ENCODE assay signal across 39 cellular contexts in the genomic region with DNA sequence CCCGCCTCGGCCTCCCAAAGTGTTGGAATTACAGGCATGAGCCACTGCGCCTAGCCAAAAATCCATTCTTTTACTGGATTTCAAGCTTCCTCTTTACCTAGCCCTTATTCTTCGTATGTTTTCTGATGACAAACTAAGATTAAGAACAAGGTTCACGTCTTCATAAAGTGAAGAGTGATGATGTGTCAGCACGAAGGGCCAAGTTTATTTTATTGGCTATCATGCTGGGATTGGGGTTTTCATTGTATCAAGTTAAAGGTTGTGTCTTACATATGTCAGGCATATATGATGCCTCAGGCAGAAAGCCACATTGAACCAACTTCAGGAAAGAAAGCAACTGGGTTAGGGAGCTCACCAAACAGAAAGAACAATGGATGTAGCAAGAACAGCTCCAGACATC. TPM values are rescaled to one million over a fixed set of nuclear protein-coding genes. Genes with fewer than 3 reads are reported as not detected.
"Had no signal": no experiment of that assay in that cellular context is flagged by ENCODE, and none has a peak within 500 bp of the region (broad histone marks: within the 10 kb centered on the region; RNA-seq: fewer than 3 reads in every experiment).

No MANE protein-coding gene starts in this region.

- H3K27me3 ChIP-seq: MG63 had no signal

- DNase-seq: Karpas-422, Kasumi-1, MG63, MM.1S, MV-4-11, NCI-H1048, NCI-H1092, NCI-H1092 treated with DMSO at 0.1 percent for 48 hours, NCI-H1105, NCI-H1105 treated with DMSO at 0.1 percent for 48 hours, NCI-H1417, NCI-H1417 treated with DMSO at 0.1 percent for 48 hours, NCI-H1436, NCI-H1436 treated with DMSO at 0.1 percent for 48 hours, NCI-H146, NCI-H1694, NCI-H1694 treated with DMSO at 0.1 percent for 48 hours, NCI-H187, NCI-H187 treated with DMSO at 0.1 percent for 48 hours, NCI-H1930, NCI-H2029, NCI-H2029 treated with DMSO at 0.1 percent for 48 hours, NCI-H2081, NCI-H2081 treated with DMSO at 0.1 percent for 48 hours, NCI-H2107, NCI-H2171, NCI-H2171 treated with DMSO at 0.1 percent for 48 hours, NCI-H2227 treated with DMSO at 0.1 percent for 48 hours, NCI-H226, NCI-H345, NCI-H446, NCI-H446 treated with DMSO at 0.1 percent for 48 hours, NCI-H510A, NCI-H510A treated with DMSO at 0.1 percent for 48 hours had no signal

- H3K4me2 ChIP-seq: KMS-11 had no signal

- H3K9ac ChIP-seq: KMS-11 had no signal

- H3K9me3 ChIP-seq: MG63 had no signal

- H3K36me3 ChIP-seq: MG63 had no signal

- H3K4me3 ChIP-seq: MG63 had no signal

- H3K27ac ChIP-seq: KMS-11 had no signal

RNA-seq across cellular contexts. Expression of gene SLC17A3, which starts 19.7 kb away (rescaled TPM):
- total RNA-seq: LHCN-M2, M059J, MCF 10A, NCI-H460 had no signal

RNA-seq across cellular contexts. Expression of gene SLC17A2, which starts 36.7 kb away (rescaled TPM):
- total RNA-seq: LHCN-M2, M059J, MCF 10A, NCI-H460 had no signal
